1 cellular context compared by ENCODE assay signal in genomic region chr10:110336111-110336721, GRCh38.
TF ChIP-seq lines count a peak whose summit lies in the region.

No MANE protein-coding gene starts in this region.

TF ChIP-seq in Ishikawa, 13 proteins besides CTCF, POLR2A, EP300 and RAD21 (continued from another document):
- no peak for TF ChIP-seq REST (IDR thresholded peaks at IDR 0.05; ENCODE audit: low read depth)
